Comparison of ENCODE assay signal across 18 cellular contexts in the genomic region with DNA sequence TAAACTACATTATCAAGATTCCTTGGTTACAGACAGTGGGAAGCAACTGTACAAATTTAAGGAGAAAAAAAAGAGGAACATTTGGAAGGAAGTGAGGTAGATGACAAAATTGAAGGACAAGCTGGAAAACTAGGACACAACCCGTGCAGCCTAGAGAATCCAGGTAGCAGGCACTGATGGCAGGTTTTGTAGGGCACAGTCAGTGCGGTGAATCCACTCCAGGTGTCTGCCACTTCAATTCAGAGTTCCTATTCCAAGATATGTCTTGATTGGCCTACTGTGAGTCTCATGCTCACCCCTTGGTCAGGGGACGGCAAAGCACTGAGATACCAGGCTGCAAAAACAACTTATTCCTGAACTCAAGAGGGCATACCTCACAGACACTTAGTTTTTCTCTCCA. TPM values are rescaled to one million over a fixed set of nuclear protein-coding genes. Genes with fewer than 3 reads are reported as not detected.
DNase-seq lines count a peak whose midpoint lies in the region; ATAC-seq and TF ChIP-seq lines count a peak whose summit lies in the region.
"Had no signal": no experiment of that assay in that cellular context is flagged by ENCODE, and none has a peak within 500 bp of the region (broad histone marks: within the 10 kb centered on the region; RNA-seq: fewer than 3 reads in every experiment).

No MANE protein-coding gene starts in this region.

- no peak overlapping the region for H3K9ac ChIP-seq in endodermal cell (ENCODE audit: extremely low read depth, low read length, poor library complexity, severe bottlenecking)
- H3K9ac ChIP-seq: BLaER1 had no signal

- H3K4me1 Mint-ChIP-seq in activated T-cell treated with anti-CD3 and anti-CD28 coated beads, Interleukin-2, amount 50 U/mL, for 72 hours (ENCODE audit: low read depth), result peaks cover 52% of the 10 kb centered on the region
- H3K4me1 Mint-ChIP-seq in T-helper 17 cell (peaks cover 50% of the 10 kb centered on the region), endodermal cell (peaks cover 33% of the 10 kb centered on the region)

- TF ChIP-seq CTCF in endodermal cell (conservative IDR thresholded peaks at IDR 0.05) (no peak), gastrocnemius medialis (IDR thresholded peaks at IDR 0.05 in 4 of 5, conservative IDR thresholded peaks at IDR 0.05 in 1 of 5) (no peak)

- no peaks in the 10 kb centered on the region for H3K27me3 ChIP-seq in endodermal cell (ENCODE audit: control insufficient read depth, insufficient read depth, low read length, poor library complexity, severe bottlenecking)
- no peaks in the 10 kb centered on the region for H3K27me3 ChIP-seq in gastrocnemius medialis
- H3K27me3 ChIP-seq: BLaER1 had no signal

- WGBS in endodermal cell (ENCODE audit: insufficient coverage in 1 of 2, insufficient read length in 1 of 2), 2 experiments, result 84 to 97% methylated on average over 3 of the region's 3 CpGs

- no peaks in the 10 kb centered on the region for H3K27me3 Mint-ChIP-seq in activated T-cell treated with anti-CD3 and anti-CD28 coated beads, Interleukin-2, amount 50 U/mL, for 72 hours (ENCODE audit: low read depth)
- H3K27me3 Mint-ChIP-seq in T-helper 17 cell (no peaks in the 10 kb centered on the region), endodermal cell (ENCODE audit: insufficient read depth) (no peaks in the 10 kb centered on the region)

- peaks cover 25% of the 10 kb centered on the region for H3K4me1 ChIP-seq in endodermal cell (ENCODE audit: control insufficient read depth, insufficient read depth, low read length)
- H3K4me1 ChIP-seq in gastrocnemius medialis, result peaks cover 56 to 59% of the 10 kb centered on the region in 2 donors

- H3K9me3 ChIP-seq in T-helper 17 cell (ENCODE audit: control insufficient read depth, low read length, poor library complexity, severe bottlenecking), result no peaks in the 10 kb centered on the region
- no peaks in the 10 kb centered on the region for H3K9me3 ChIP-seq in endodermal cell (ENCODE audit: control insufficient read depth, low read length)
- no peaks in the 10 kb centered on the region for H3K9me3 ChIP-seq in gastrocnemius medialis

- H3K36me3 ChIP-seq in endodermal cell (ENCODE audit: control insufficient read depth, insufficient read depth, low read length) (no peaks in the 10 kb centered on the region), gastrocnemius medialis (no peaks in the 10 kb centered on the region)

- H3K27ac ChIP-seq in endodermal cell (ENCODE audit: low read depth, low read length) (no peak overlapping the region), gastrocnemius medialis (peak overlapping the region in 3 of 4 donors; percentile 52 to 75 (median 68))
- H3K27ac ChIP-seq: 22Rv1, BLaER1 had no signal

- no peaks in the 10 kb centered on the region for H3K36me3 Mint-ChIP-seq in activated T-cell treated with anti-CD3 and anti-CD28 coated beads, Interleukin-2, amount 50 U/mL, for 72 hours (ENCODE audit: insufficient read depth in 2 of 2)
- H3K36me3 Mint-ChIP-seq in T-helper 17 cell (ENCODE audit: low read depth) (no peaks in the 10 kb centered on the region), endodermal cell (ENCODE audit: low read depth) (no peaks in the 10 kb centered on the region)

- intact Hi-C loops in gastrocnemius medialis (cut with DNase I; ENCODE audit: low total_unique reads), result loop anchor here (5.0 kb wide), 1 partner anchor 39 kb away; a partner anchor contains a TSS

- no peak overlapping the region for H3K4me3 Mint-ChIP-seq in activated T-cell treated with anti-CD3 and anti-CD28 coated beads, Interleukin-2, amount 50 U/mL, for 72 hours
- H3K4me3 Mint-ChIP-seq in T-helper 17 cell (no peak overlapping the region), endodermal cell (no peak overlapping the region)

- no peak for ATAC-seq in activated T-cell treated with anti-CD3 and anti-CD28 coated beads, Interleukin-2, amount 50 U/mL, for 72 hours (replicated peaks in 1 of 2)
- ATAC-seq in T-helper 17 cell, result no peak
- ATAC-seq in gastrocnemius medialis, result no peak
- no peak for ATAC-seq in HG02981 (IDR thresholded peaks at IDR 0.05; ENCODE audit: unreplicated experiment)
- ATAC-seq: GM12878 had no signal

- no peak for TF ChIP-seq POLR2A in gastrocnemius medialis (IDR thresholded peaks at IDR 0.05)

- H3K9me3 Mint-ChIP-seq in activated T-cell treated with anti-CD3 and anti-CD28 coated beads, Interleukin-2, amount 50 U/mL, for 72 hours, result no peaks in the 10 kb centered on the region
- H3K9me3 Mint-ChIP-seq in endodermal cell, result no peaks in the 10 kb centered on the region

- no peak for DNase-seq in activated T-cell treated with anti-CD3 and anti-CD28 coated beads, Interleukin-2, amount 50 U/mL, for 72 hours
- DNase-seq in activated T-cell treated with anti-CD3 and anti-CD28 coated beads, Interleukin-2, amount 50 U/mL, for 48 hours, result no peak
- DNase-seq in T-helper 17 cell, result no peak
- DNase-seq in endodermal cell, result no peak
- DNase-seq in gastrocnemius medialis, result no peak
- no peak for DNase-seq in NCI-H2029 treated with DMSO at 0.1 percent for 48 hours (lab: John Stamatoyannopoulos, UW)
- no peak for DNase-seq in HuH-7 (ENCODE audit: low spot score)
- DNase-seq: COR-L47, DMS153, MV-4-11, NCI-H1436, NCI-H2081, NCI-H524, SIG-M5 had no signal

- H3K4me3 ChIP-seq in endodermal cell (ENCODE audit: low read length) (no peak overlapping the region), gastrocnemius medialis (no peak overlapping the region)
- H3K4me3 ChIP-seq: BLaER1, GM12878 had no signal

- H3K27ac Mint-ChIP-seq in activated T-cell treated with anti-CD3 and anti-CD28 coated beads, Interleukin-2, amount 50 U/mL, for 72 hours, result peak overlapping the region; percentile 60
- H3K27ac Mint-ChIP-seq in T-helper 17 cell (peak overlapping the region; percentile 90), endodermal cell (peak overlapping the region; percentile 69)

- in situ Hi-C loops in gastrocnemius medialis (cut with MboI; ENCODE audit: low sequenced_read_pairs in 4 of 4), result no loop called here

RNA-seq across cellular contexts. Expression of a gene that starts 37.8 kb away (rescaled TPM):
- 10 to 100 TPM; 26.5 to 30.5 TPM for total RNA-seq in activated T-cell treated with anti-CD3 and anti-CD28 coated beads, Interleukin-2, amount 50 U/mL, for 72 hours
- total RNA-seq in T-helper 17 cell (10 to 100 TPM; 64.4 to 64.5 TPM), endodermal cell (10 to 100 TPM; 22.4 to 40.2 TPM), gastrocnemius medialis (1 to 10 TPM; 4.7 to 9.0 (median 7.6) TPM)
- polyA plus RNA-seq in endodermal cell (2013, experiment 1 of 2), result 10.8 TPM
- 10.1 TPM for polyA plus RNA-seq in endodermal cell (2013, experiment 2 of 2)
